8 cellular contexts compared by ENCODE assay signal in genomic region chr13:40769970-40770369, GRCh38. TPM values are rescaled to one million over a fixed set of nuclear protein-coding genes. Genes with fewer than 3 reads are reported as not detected.
DNase-seq lines count a peak whose midpoint lies in the region; ATAC-seq and TF ChIP-seq lines count a peak whose summit lies in the region.

No MANE protein-coding gene starts in this region.

- H2BK12ac ChIP-seq in mesenchymal stem cell (ENCODE audit: low read length in 2 of 2) = no peak overlapping the region

- no peak overlapping the region for H2BK15ac ChIP-seq in mesenchymal stem cell (ENCODE audit: low read depth, poor library complexity, severe bottlenecking)

- H3K4me1 ChIP-seq in cardiac muscle cell (ENCODE audit: low read depth) (peaks cover 10% of the 10 kb centered on the region), ascending aorta (peaks cover 0 to 6% of the 10 kb centered on the region in 2 donors), mesenchymal stem cell (ENCODE audit: control insufficient read depth, insufficient read depth, low read depth, low read length) (peaks cover 1% of the 10 kb centered on the region), upper lobe of left lung (peaks cover 13 to 19% (median 13%) of the 10 kb centered on the region in 4 donors)

- H2BK120ac ChIP-seq in mesenchymal stem cell (ENCODE audit: low read depth, low read length) = no peak overlapping the region

- H3K27me3 ChIP-seq in cardiac muscle cell (no peaks in the 10 kb centered on the region), ascending aorta (no peaks in the 10 kb centered on the region), mesenchymal stem cell (ENCODE audit: control insufficient read depth in 1 of 2, insufficient read depth in 1 of 2, low read length in 2 of 2) (no peaks in the 10 kb centered on the region), upper lobe of left lung (no peaks in the 10 kb centered on the region)

- peaks cover 5% of the 10 kb centered on the region for H3K79me1 ChIP-seq in mesenchymal stem cell (replicated peaks; ENCODE audit: low read length, poor library complexity, severe bottlenecking)

- H3K4ac ChIP-seq in mesenchymal stem cell (ENCODE audit: low read depth in 1 of 2, low read length in 2 of 2) = no peak overlapping the region

- no peak overlapping the region for H3K18ac ChIP-seq in mesenchymal stem cell (ENCODE audit: low read depth in 1 of 2, low read length in 2 of 2)

- no peak overlapping the region for H2AFZ ChIP-seq in mesenchymal stem cell (ENCODE audit: low read depth, low read length)

- H3K9me3 ChIP-seq in cardiac muscle cell (ENCODE audit: low read depth) (no peaks in the 10 kb centered on the region), ascending aorta (no peaks in the 10 kb centered on the region), mesenchymal stem cell (ENCODE audit: control insufficient read depth, low read length) (no peaks in the 10 kb centered on the region), upper lobe of left lung (no peaks in the 10 kb centered on the region)

- 97% methylated on average over 6 of the region's 6 CpGs for WGBS in mesenchymal stem cell
- 81 to 84% methylated on average over 6 of the region's 6 CpGs for WGBS in upper lobe of left lung, 2 donors

- peaks cover 1% of the 10 kb centered on the region for H3K36me3 ChIP-seq in cardiac muscle cell
- H3K36me3 ChIP-seq in ascending aorta = peaks cover 0 to 6% of the 10 kb centered on the region in 2 donors
- peaks cover 0 to 3% of the 10 kb centered on the region in 2 experiments for H3K36me3 ChIP-seq in mesenchymal stem cell (ENCODE audit: control insufficient read depth in 1 of 2, insufficient read depth in 2 of 2, low read depth in 1 of 2, low read length in 2 of 2)
- peaks cover 0 to 8% (median 0%) of the 10 kb centered on the region in 4 donors for H3K36me3 ChIP-seq in upper lobe of left lung

- H2BK5ac ChIP-seq in mesenchymal stem cell (ENCODE audit: low read depth, low read length, poor library complexity, severe bottlenecking) = no peak overlapping the region

- ATAC-seq in Right ventricle myocardium inferior = no peak
- no peak for ATAC-seq in upper lobe of left lung (ENCODE audit: low FRiP score in 2 of 2)
- no peak for ATAC-seq in GM19467 (IDR thresholded peaks at IDR 0.05; ENCODE audit: unreplicated experiment)
- ATAC-seq in HG03460 (IDR thresholded peaks at IDR 0.05; ENCODE audit: unreplicated experiment) = no peak

- no peak overlapping the region for H4K8ac ChIP-seq in mesenchymal stem cell (ENCODE audit: low read length)

- TF ChIP-seq POLR2A in upper lobe of left lung (IDR thresholded peaks at IDR 0.05) = no peak

- peak overlapping the region; percentile 88 for H3K4me3 ChIP-seq in cardiac muscle cell
- H3K4me3 ChIP-seq in ascending aorta = peak overlapping the region; percentile 59 to 75
- peak overlapping the region in 1 of 2 experiments; percentile 95 for H3K4me3 ChIP-seq in mesenchymal stem cell (ENCODE audit: insufficient read depth in 1 of 2, low read depth in 1 of 2, low read length in 2 of 2)
- peak overlapping the region; percentile 69 to 91 (median 83) for H3K4me3 ChIP-seq in upper lobe of left lung

- no peak for TF ChIP-seq EP300 in upper lobe of left lung (IDR thresholded peaks at IDR 0.05)

- H4K91ac ChIP-seq in mesenchymal stem cell (ENCODE audit: low read length) = no peak overlapping the region

- no peak for TF ChIP-seq CTCF in cardiac muscle cell (IDR thresholded peaks at IDR 0.05; ENCODE audit: low read depth, low read length)
- no peak for TF ChIP-seq CTCF in ascending aorta (IDR thresholded peaks at IDR 0.05)
- no peak for TF ChIP-seq CTCF in upper lobe of left lung (IDR thresholded peaks at IDR 0.05)

- intact Hi-C loops in Right ventricle myocardium inferior (cut with DNase I) = loop anchor here (10.0 kb wide), 1 partner anchor 1735 kb away; the partner anchor contains the start of genes NHLRC3 and PROSER1
- intact Hi-C loops in ascending aorta (cut with DNase I) = loop anchor here (2.0 to 10.0 kb wide), 7 partner anchors 155 to 1735 kb away; partner anchors contain the start of genes DGKH, KBTBD7, MTRF1 and NHLRC3

- no peak overlapping the region for H3K23ac ChIP-seq in mesenchymal stem cell (ENCODE audit: low read length in 2 of 2)

- H3K4me2 ChIP-seq in mesenchymal stem cell (ENCODE audit: low read length, poor library complexity, severe bottlenecking) = peak overlapping the region; percentile 64

- peak overlapping the region; percentile 96 for H3K9ac ChIP-seq in mesenchymal stem cell (ENCODE audit: low read length)

- DNase-seq in cardiac muscle cell (ENCODE audit: low read depth in 1 of 2, low spot score in 1 of 2) (no peak), Right ventricle myocardium inferior (ENCODE audit: missing footprints) (no peak), ascending aorta (ENCODE audit: low spot score in 2 of 2) (no peak), mesenchymal stem cell (no peak), upper lobe of left lung (no peak), HuH-7 (ENCODE audit: low spot score) (no peak)

- no peak overlapping the region for H2AK5ac ChIP-seq in mesenchymal stem cell (ENCODE audit: low read length, severe bottlenecking)

- H3K14ac ChIP-seq in mesenchymal stem cell (ENCODE audit: low read length in 2 of 2) = no peak overlapping the region

- H3K27ac ChIP-seq in cardiac muscle cell = no peak overlapping the region
- peak overlapping the region in 1 of 2 donors; percentile 71 for H3K27ac ChIP-seq in ascending aorta
- no peak overlapping the region for H3K27ac ChIP-seq in mesenchymal stem cell (ENCODE audit: low read length, poor library complexity, severe bottlenecking)
- peak overlapping the region; percentile 84 to 93 (median 89) for H3K27ac ChIP-seq in upper lobe of left lung

RNA-seq across cellular contexts. Expression of gene MRPS31, which starts 1.0 kb away (rescaled TPM):
- total RNA-seq in cardiac muscle cell = 39.2 and 39.6 TPM in 2 replicates
- polyA plus RNA-seq in cardiac muscle cell = 36.3 and 50.1 TPM in 2 replicates
- 30.0 TPM for total RNA-seq in Right ventricle myocardium inferior
- total RNA-seq in ascending aorta = 22.8 TPM
- 19.2 TPM for polyA plus RNA-seq in mesenchymal stem cell (2013, experiment 1 of 2)
- 20.2 TPM for polyA plus RNA-seq in mesenchymal stem cell (2013, experiment 2 of 2)
- 10 to 100 TPM in 5 of 6 donors, 1 to 10 TPM in 1; 8.3 to 31.1 (median 14.8) TPM for total RNA-seq in upper lobe of left lung

RNA-seq across cellular contexts. Expression of gene SLC25A15, which starts 19.4 kb away (rescaled TPM):
- total RNA-seq in cardiac muscle cell (36.4 and 36.5 TPM in 2 replicates), Right ventricle myocardium inferior (4.8 TPM), ascending aorta (5.5 TPM), upper lobe of left lung (1 to 10 TPM in 5 of 6 donors, not detected in 1; 4.7 to 9.9 (median 5.8) TPM)
- polyA plus RNA-seq in cardiac muscle cell = 18.1 and 19.8 TPM in 2 replicates
- polyA plus RNA-seq in mesenchymal stem cell (2013, experiment 1 of 2) = 11.0 TPM
- 12.1 TPM for polyA plus RNA-seq in mesenchymal stem cell (2013, experiment 2 of 2)

Comparison
In these comparisons a context has a peak if more than half of its experiments do, and no peak if none do; other contexts are left out.
1. H3K27ac ChIP-seq: peak in upper lobe of left lung (4 of 4); none in cardiac muscle cell (single experiment) and mesenchymal stem cell (single experiment).